ENCODE assay signal across 24 cellular contexts in the genomic region with DNA sequence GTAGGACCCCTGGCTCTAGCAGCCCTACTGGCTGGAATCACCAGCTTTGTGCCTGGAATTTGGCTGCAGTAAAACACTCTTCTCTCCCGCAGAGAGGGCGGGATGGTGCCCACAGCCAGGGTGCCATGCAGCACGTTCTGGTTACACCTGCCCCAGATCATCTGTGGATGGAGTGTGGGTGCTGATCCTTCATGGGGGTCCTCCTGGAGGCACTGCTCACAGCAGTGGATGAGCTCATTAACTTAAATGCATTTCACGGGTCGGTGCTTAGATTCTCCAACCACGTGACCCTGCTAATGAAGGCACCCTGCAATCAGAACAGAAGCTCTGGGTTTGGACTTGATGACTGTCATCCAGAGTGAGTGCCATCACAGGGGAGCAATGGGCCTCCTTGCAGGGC.
A peak's percentile ranks its signal among the peaks of the same experiment; 100 is the strongest.
DNase-seq lines count a peak whose midpoint lies in the region; ATAC-seq, FAIRE-seq and TF ChIP-seq lines count a peak whose summit lies in the region.
"Had no signal": no experiment of that assay in that cellular context is flagged by ENCODE, and none has a peak within 500 bp of the region (broad histone marks: within the 10 kb centered on the region; RNA-seq: fewer than 3 reads in every experiment).

No MANE protein-coding gene starts in this region.

- peaks cover 71% of the 10 kb centered on the region for H3K27me3 Mint-ChIP-seq in activated T-helper 1 cell treated with anti-CD3 and anti-CD28 coated beads, Interleukin-12 subunit alpha, Interleukin-12 subunit beta, Interleukin-2, Interleukin-4 antibody, amounts not matched to agents 30 ng/mL and 10 ng/mL and 1 ng/mL, durations not matched to agents 14 hours and 24 hours and 36 hours (ENCODE audit: insufficient read depth)

- H3K36me3 ChIP-seq in K562 (ENCODE audit: control insufficient read depth, insufficient read depth, low read length) (no peaks in the 10 kb centered on the region), neuronal stem cell (replicated peaks in 1 of 2; ENCODE audit: control insufficient read depth in 2 of 2, insufficient read depth in 2 of 2, low read length in 2 of 2) (no peaks in the 10 kb centered on the region)

- intact Hi-C loops in K562 (cut with micrococcal nuclease) (no loop called here), sciatic nerve (cut with DNase I) (no loop called here)
- intact Hi-C loops in activated T-helper 1 cell treated with anti-CD3 and anti-CD28 coated beads, Interleukin-12 subunit alpha, Interleukin-12 subunit beta, Interleukin-2, Interleukin-4 antibody, amounts not matched to agents 30 ng/mL and 10 ng/mL and 1 ng/mL, durations not matched to agents 14 hours and 24 hours and 36 hours (cut with micrococcal nuclease): no loop called here

- H2AK5ac ChIP-seq in neuronal stem cell (ENCODE audit: low read depth, low read length): peak overlapping the region; percentile 33

- no peak overlapping the region for H3K27ac Mint-ChIP-seq in activated T-helper 1 cell treated with anti-CD3 and anti-CD28 coated beads, Interleukin-12 subunit alpha, Interleukin-12 subunit beta, Interleukin-2, Interleukin-4 antibody, amounts not matched to agents 30 ng/mL and 10 ng/mL and 1 ng/mL, durations not matched to agents 14 hours and 24 hours and 36 hours
- H3K27ac Mint-ChIP-seq: CD4-positive, CD25-positive, alpha-beta regulatory T cell; CD8-positive, alpha-beta memory T cell; GM23338 had no signal

- H3K27ac ChIP-seq in K562 (ENCODE audit: extremely low read depth, low read depth, low read length): no peak overlapping the region
- H3K27ac ChIP-seq in neuronal stem cell (replicated peaks; ENCODE audit: low read length): no peak overlapping the region
- H3K27ac ChIP-seq: 22Rv1, A549, HL-60 had no signal

- H3K79me1 ChIP-seq in neuronal stem cell (ENCODE audit: low read depth, low read length): no peaks in the 10 kb centered on the region

- no peaks in the 10 kb centered on the region for H3K9me1 ChIP-seq in K562 (ENCODE audit: control insufficient read depth, insufficient read depth, low read length)

- H3K4me1 ChIP-seq in K562 (replicated peaks in 1 of 2; ENCODE audit: control insufficient read depth in 2 of 2, insufficient read depth in 2 of 2, low read length in 2 of 2) (no peaks in the 10 kb centered on the region; a peak in 1 of 5 replicates), neuronal stem cell (ENCODE audit: control insufficient read depth in 2 of 2, insufficient read depth in 1 of 2, low read depth in 1 of 2, low read length in 2 of 2) (peaks cover 17 to 24% of the 10 kb centered on the region in 2 donors)

- no peak for TF ChIP-seq RAD21 in K562 (CRISPR knock-in tag; conservative IDR thresholded peaks at IDR 0.05 in 1 of 2, IDR thresholded peaks at IDR 0.05 in 1 of 2)

- no peak overlapping the region for H3K4ac ChIP-seq in neuronal stem cell (ENCODE audit: low read length)

- no peak overlapping the region for H3K23ac ChIP-seq in neuronal stem cell (ENCODE audit: low read depth, low read length, poor library complexity)

- H4K8ac ChIP-seq in neuronal stem cell (ENCODE audit: low read depth, low read length): peak overlapping the region; percentile 19

- no peak overlapping the region for H3K14ac ChIP-seq in neuronal stem cell (ENCODE audit: low read length)

- H3K4me3 ChIP-seq in K562 (no peak overlapping the region), neuronal stem cell (ENCODE audit: low read length in 2 of 2) (no peak overlapping the region)
- H3K4me3 ChIP-seq: A549, GM23338 had no signal

- H3K79me2 ChIP-seq in K562 (ENCODE audit: control insufficient read depth, insufficient read depth, low read length): no peaks in the 10 kb centered on the region

- H2BK15ac ChIP-seq in neuronal stem cell (ENCODE audit: low read length): no peak overlapping the region

- H3K4me1 Mint-ChIP-seq in activated T-helper 1 cell treated with anti-CD3 and anti-CD28 coated beads, Interleukin-12 subunit alpha, Interleukin-12 subunit beta, Interleukin-2, Interleukin-4 antibody, amounts not matched to agents 30 ng/mL and 10 ng/mL and 1 ng/mL, durations not matched to agents 14 hours and 24 hours and 36 hours (ENCODE audit: low read depth): no peaks in the 10 kb centered on the region
- H3K4me1 Mint-ChIP-seq: CD8-positive, alpha-beta memory T cell had no signal

- 1% methylated on average over 6 of the region's 6 CpGs for WGBS in K562 (ENCODE audit: insufficient coverage, low coverage, missing lambda C conversion rate)
- whole genome bisulfite sequencing in neuronal stem cell (ENCODE audit: extremely low coverage in 2 of 2, insufficient read length in 2 of 2, insufficient replicate concordance in 1 of 2), 2 donors: no CpG with 5 or more reads among the region's 6 CpGs

- no peaks in the 10 kb centered on the region for H3K9me3 Mint-ChIP-seq in activated T-helper 1 cell treated with anti-CD3 and anti-CD28 coated beads, Interleukin-12 subunit alpha, Interleukin-12 subunit beta, Interleukin-2, Interleukin-4 antibody, amounts not matched to agents 30 ng/mL and 10 ng/mL and 1 ng/mL, durations not matched to agents 14 hours and 24 hours and 36 hours
- H3K9me3 Mint-ChIP-seq: GM23338 had no signal

- no peak for TF ChIP-seq CTCF in K562 (IDR thresholded peaks at IDR 0.05 in 2 of 3, conservative IDR thresholded peaks at IDR 0.05 in 1 of 3; ENCODE audit: insufficient read depth in 2 of 3, low read depth in 1 of 3, low read length in 3 of 3)

- H2BK12ac ChIP-seq in neuronal stem cell (ENCODE audit: low read length): no peak overlapping the region

- no peaks in the 10 kb centered on the region for H4K20me1 ChIP-seq in K562 (replicated peaks; ENCODE audit: control insufficient read depth, insufficient read depth, low read length)

- no peak for TF ChIP-seq EP300 in K562 (IDR thresholded peaks at IDR 0.05; ENCODE audit: low read length)

- H2BK120ac ChIP-seq in neuronal stem cell (ENCODE audit: low read depth, low read length): no peak overlapping the region

- ATAC-seq in K562: no peak
- no peak for ATAC-seq in GM21786 (IDR thresholded peaks at IDR 0.05; ENCODE audit: unreplicated experiment)
- no peak for ATAC-seq in sciatic nerve
- ATAC-seq: A549, GM23338 had no signal

- H3K27me3 ChIP-seq in K562 (ENCODE audit: control insufficient read depth in 2 of 2, insufficient read depth in 2 of 2, low read length in 2 of 2) (peaks cover 23 to 50% of the 10 kb centered on the region in 2 experiments), neuronal stem cell (ENCODE audit: control insufficient read depth in 3 of 3, insufficient read depth in 3 of 3, low read depth in 1 of 3, low read length in 3 of 3) (no peaks in the 10 kb centered on the region)

- no peak overlapping the region for H3K4me3 Mint-ChIP-seq in activated T-helper 1 cell treated with anti-CD3 and anti-CD28 coated beads, Interleukin-12 subunit alpha, Interleukin-12 subunit beta, Interleukin-2, Interleukin-4 antibody, amounts not matched to agents 30 ng/mL and 10 ng/mL and 1 ng/mL, durations not matched to agents 14 hours and 24 hours and 36 hours
- H3K4me3 Mint-ChIP-seq: CD4-positive, CD25-positive, alpha-beta regulatory T cell; CD8-positive, alpha-beta memory T cell; GM23338 had no signal

- H3K18ac ChIP-seq in neuronal stem cell (ENCODE audit: low read length): peak overlapping the region; percentile 20

- CTCF ChIA-PET in K562 (lab: Yijun Ruan, JAX; ENCODE audit: low intra/inter-chr PET ratio): no interaction called here

- H2BK5ac ChIP-seq in neuronal stem cell (ENCODE audit: low read length): peak overlapping the region; percentile 26

- no peak for FAIRE-seq in K562 (lab: Jason Lieb, UNC)
- FAIRE-seq: A549, G401.6, GM12891, H54 had no signal

- H2AFZ ChIP-seq in K562 (ENCODE audit: low read depth, low read length): no peak overlapping the region
- no peak overlapping the region for H2AFZ ChIP-seq in neuronal stem cell (ENCODE audit: low read length)

- H3K4me2 ChIP-seq in K562 (ENCODE audit: insufficient read depth, low read length) (no peak overlapping the region), neuronal stem cell (ENCODE audit: insufficient read depth, low read length, poor library complexity, severe bottlenecking) (no peak overlapping the region)
- H3K4me2 ChIP-seq: A549, GM23338 had no signal

- no peaks in the 10 kb centered on the region for H3K36me3 Mint-ChIP-seq in activated T-helper 1 cell treated with anti-CD3 and anti-CD28 coated beads, Interleukin-12 subunit alpha, Interleukin-12 subunit beta, Interleukin-2, Interleukin-4 antibody, amounts not matched to agents 30 ng/mL and 10 ng/mL and 1 ng/mL, durations not matched to agents 14 hours and 24 hours and 36 hours (ENCODE audit: low read depth)
- H3K36me3 Mint-ChIP-seq: CD4-positive, CD25-positive, alpha-beta regulatory T cell; CD8-positive, alpha-beta memory T cell had no signal

- H4K91ac ChIP-seq in neuronal stem cell (ENCODE audit: low read depth, low read length, poor library complexity): no peak overlapping the region

- H3K9ac ChIP-seq in K562 (ENCODE audit: insufficient read depth in 1 of 2, low read depth in 2 of 2, low read length in 2 of 2) (no peak overlapping the region), neuronal stem cell (ENCODE audit: low read depth, low read length, poor library complexity) (no peak overlapping the region)

- POLR2A ChIA-PET in K562 (lab: Yijun Ruan, JAX): no interaction called here

- DNase-seq in NCI-H82 (lab: John Stamatoyannopoulos, UW): peak; percentile 29
- DNase-seq in NCI-H82 treated with DMSO at 0.1 percent for 48 hours (lab: John Stamatoyannopoulos, UW; ENCODE audit: unreplicated experiment): no peak
- DNase-seq in K562 (ENCODE audit: extremely low read depth in 1 of 4, low spot score in 3 of 4): no peak
- no peak for DNase-seq in neuronal stem cell (ENCODE audit: low spot score)
- DNase-seq in stimulated activated CD4-positive, alpha-beta T cell treated with anti-CD3 and anti-CD28 coated beads, Interleukin-4, amount 100 ng/mL, for 4 hours: no peak
- no peak for DNase-seq in sciatic nerve (ENCODE audit: low spot score)
- no peak for DNase-seq in activated T-helper 1 cell treated with anti-CD3 and anti-CD28 coated beads, Interleukin-12 subunit alpha, Interleukin-12 subunit beta, Interleukin-2, Interleukin-4 antibody, amounts not matched to agents 30 ng/mL and 10 ng/mL and 1 ng/mL, durations not matched to agents 14 hours and 24 hours and 36 hours (ENCODE audit: low spot score)
- DNase-seq: CD4-positive, CD25-positive, alpha-beta regulatory T cell; CD8-positive, alpha-beta memory T cell; COR-L47; DMS 273 treated with DMSO at 0.1 percent for 48 hours; DMS53; DND-41; EL; IMR-90; KG1 had no signal

- peaks cover 7% of the 10 kb centered on the region; the same call in 1 of the 2 replicates for H3K9me3 ChIP-seq in K562 (replicated peaks; ENCODE audit: control insufficient read depth, insufficient read depth, low read depth, low read length)
- no peaks in the 10 kb centered on the region for H3K9me3 ChIP-seq in neuronal stem cell (replicated peaks in 1 of 2; ENCODE audit: control insufficient read depth in 2 of 2, insufficient read depth in 1 of 2, low read depth in 1 of 2, low read length in 2 of 2)
- H3K9me3 ChIP-seq: A549 had no signal

- TF ChIP-seq POLR2A in K562 (conservative IDR thresholded peaks at IDR 0.05): no peak

- in situ Hi-C loops in K562 (cut with MboI): no loop called here

- BruUV-seq in K562 (replicated peaks; lab: Mats Ljungman, UMichigan): no TSS peak

TF ChIP-seq in K562, 482 proteins besides CTCF, POLR2A, EP300 and RAD21 (continues in another document):
- no peak for TF ChIP-seq ZNF717 (CRISPR knock-in tag; IDR thresholded peaks at IDR 0.05)
